8 cellular contexts compared by ENCODE assay signal in genomic region chrX:154485150-154486051, GRCh38. TPM values are rescaled to one million over a fixed set of nuclear protein-coding genes. Genes with fewer than 3 reads are reported as not detected.
DNase-seq lines count a peak whose midpoint lies in the region; ATAC-seq and TF ChIP-seq lines count a peak whose summit lies in the region.

No MANE protein-coding gene starts in this region.

- H3K27me3 Mint-ChIP-seq in activated CD4-positive, alpha-beta T cell treated with anti-CD3 and anti-CD28 coated beads for 36 hours = no peaks in the 10 kb centered on the region
- no peaks in the 10 kb centered on the region for H3K27me3 Mint-ChIP-seq in activated naive CD8-positive, alpha-beta T cell

- no peak for ATAC-seq in activated CD4-positive, alpha-beta T cell treated with anti-CD3 and anti-CD28 coated beads for 36 hours
- ATAC-seq in HG02571 (IDR thresholded peaks at IDR 0.05; ENCODE audit: unreplicated experiment) = no peak

- H3K27ac Mint-ChIP-seq in activated CD4-positive, alpha-beta T cell treated with anti-CD3 and anti-CD28 coated beads for 36 hours = peak overlapping the region; percentile 58
- H3K27ac Mint-ChIP-seq in activated naive CD8-positive, alpha-beta T cell = peak overlapping the region; percentile 28

- DNase-seq in activated CD4-positive, alpha-beta T cell treated with anti-CD3 and anti-CD28 coated beads for 36 hours = no peak
- DNase-seq in activated CD4-positive, alpha-beta T cell treated with anti-CD3 and anti-CD28 coated beads, Interleukin-2, amount 50 U/mL, for 4 hours = no peak
- DNase-seq in kidney epithelial cell (ENCODE audit: low read depth) (no peak), MV-4-11 (lab: John Stamatoyannopoulos, UW) (no peak), cortex of kidney (lab: John Stamatoyannopoulos, UW) (no peak)

- H3K9me3 Mint-ChIP-seq in activated CD4-positive, alpha-beta T cell treated with anti-CD3 and anti-CD28 coated beads for 36 hours (ENCODE audit: low read depth) = no peaks in the 10 kb centered on the region
- H3K9me3 Mint-ChIP-seq in activated naive CD8-positive, alpha-beta T cell (ENCODE audit: low read depth) = no peaks in the 10 kb centered on the region

- H3K36me3 ChIP-seq in kidney epithelial cell (ENCODE audit: control insufficient read depth, insufficient read depth, low read length) (no peaks in the 10 kb centered on the region), thymus (ENCODE audit: control insufficient read depth, insufficient read depth) (peaks cover 22% of the 10 kb centered on the region)

- H3K4me3 ChIP-seq in kidney epithelial cell (ENCODE audit: low read depth, low read length) = peak overlapping the region; percentile 55
- H3K4me3 ChIP-seq in thymus (ENCODE audit: low read length) = peak overlapping the region; percentile 70

- 64% methylated on average over 35 of the region's 35 CpGs for WGBS in thymus

- H3K36me3 Mint-ChIP-seq in activated CD4-positive, alpha-beta T cell treated with anti-CD3 and anti-CD28 coated beads for 36 hours (ENCODE audit: low read depth) = peaks cover 12% of the 10 kb centered on the region
- H3K36me3 Mint-ChIP-seq in activated naive CD8-positive, alpha-beta T cell = no peaks in the 10 kb centered on the region

- H3K27me3 ChIP-seq in kidney epithelial cell (ENCODE audit: control insufficient read depth, insufficient read depth, low read length) (no peaks in the 10 kb centered on the region), thymus (ENCODE audit: control insufficient read depth, insufficient read depth) (no peaks in the 10 kb centered on the region)

- TF ChIP-seq CTCF in kidney epithelial cell (IDR thresholded peaks at IDR 0.05; ENCODE audit: insufficient read depth, low read length, poor library complexity, severe bottlenecking) = no peak

- intact Hi-C loops in activated CD4-positive, alpha-beta T cell treated with anti-CD3 and anti-CD28 coated beads for 36 hours (cut with DNase I, micrococcal nuclease) = loop anchor here (1.0 to 10.0 kb wide), 4 partner anchors 31 to 761 kb away; partner anchors contain the start of genes ABCD1 (in 1 of the 2), BCAP31 (in 1 of the 2), FAM3A (in 1 of the 2) and RPL10 (in 1 of the 2)

- POLR2A ChIA-PET in activated CD4-positive, alpha-beta T cell treated with anti-CD3 and anti-CD28 coated beads for 36 hours (lab: Charles Lee) = no interaction called here

- H3K4me1 Mint-ChIP-seq in activated CD4-positive, alpha-beta T cell treated with anti-CD3 and anti-CD28 coated beads for 36 hours = peaks cover 31% of the 10 kb centered on the region
- H3K4me1 Mint-ChIP-seq in activated naive CD8-positive, alpha-beta T cell (ENCODE audit: low read depth) = peaks cover 15% of the 10 kb centered on the region

- peaks cover 8% of the 10 kb centered on the region for H3K4me1 ChIP-seq in thymus (ENCODE audit: control insufficient read depth, insufficient read depth, low read length)

- CTCF ChIA-PET in activated CD4-positive, alpha-beta T cell treated with anti-CD3 and anti-CD28 coated beads for 36 hours (lab: Charles Lee) = no interaction called here

- no peak overlapping the region for H3K27ac ChIP-seq in thymus (ENCODE audit: low read depth)

- peak overlapping the region; percentile 71 for H3K4me3 Mint-ChIP-seq in activated CD4-positive, alpha-beta T cell treated with anti-CD3 and anti-CD28 coated beads for 36 hours
- peak overlapping the region; percentile 78 for H3K4me3 Mint-ChIP-seq in activated naive CD8-positive, alpha-beta T cell

- no peaks in the 10 kb centered on the region for H3K9me3 ChIP-seq in thymus (ENCODE audit: control insufficient read depth)

RNA-seq across cellular contexts. Expression of gene UBL4A, which starts 1.0 kb away (rescaled TPM):
- 10 to 100 TPM; 45.2 to 47.6 TPM for total RNA-seq in activated CD4-positive, alpha-beta T cell treated with anti-CD3 and anti-CD28 coated beads for 36 hours
- 48.3 and 55.9 TPM in 2 replicates for total RNA-seq in kidney epithelial cell
- 20.7 TPM for polyA plus RNA-seq in thymus

RNA-seq across cellular contexts. Expression of gene SLC10A3, which starts 5.0 kb away (rescaled TPM):
- 10 to 100 TPM; 10.4 to 11.3 TPM for total RNA-seq in activated CD4-positive, alpha-beta T cell treated with anti-CD3 and anti-CD28 coated beads for 36 hours
- total RNA-seq in kidney epithelial cell = 20.3 and 37.9 TPM in 2 replicates
- polyA plus RNA-seq in thymus = 21.6 TPM

RNA-seq across cellular contexts. Expression of gene LAGE3, which starts 6.3 kb away (rescaled TPM):
- 10 to 100 TPM; 34.7 to 43.0 TPM for total RNA-seq in activated CD4-positive, alpha-beta T cell treated with anti-CD3 and anti-CD28 coated beads for 36 hours
- 27.9 and 28.8 TPM in 2 replicates for total RNA-seq in kidney epithelial cell
- polyA plus RNA-seq in thymus = 17.3 TPM

RNA-seq across cellular contexts. Expression of gene PLXNA3, which starts 27.3 kb away (rescaled TPM):
- total RNA-seq in activated CD4-positive, alpha-beta T cell treated with anti-CD3 and anti-CD28 coated beads for 36 hours = 10 to 100 TPM; 23.2 to 25.3 TPM
- 16.7 and 34.7 TPM in 2 replicates for total RNA-seq in kidney epithelial cell
- 14.3 TPM for polyA plus RNA-seq in thymus

RNA-seq across cellular contexts. Expression of gene FAM3A, which starts 30.6 kb away (rescaled TPM):
- total RNA-seq in activated CD4-positive, alpha-beta T cell treated with anti-CD3 and anti-CD28 coated beads for 36 hours = 10 to 100 TPM; 27.6 to 30.5 TPM
- 30.3 and 32.3 TPM in 2 replicates for total RNA-seq in kidney epithelial cell
- 73.4 TPM for polyA plus RNA-seq in thymus
